ENCODE assay signal across 8 cellular contexts in genomic region chr9:5438301-5439162, GRCh38. TPM values are rescaled to one million over a fixed set of nuclear protein-coding genes. Genes with fewer than 3 reads are reported as not detected.
DNase-seq lines count a peak whose midpoint lies in the region; ATAC-seq and TF ChIP-seq lines count a peak whose summit lies in the region.

No MANE protein-coding gene starts in this region.

- TF ChIP-seq POLR2A in GM18505 (IDR thresholded peaks at IDR 0.05; ENCODE audit: borderline replicate concordance, extremely low read depth, insufficient read depth, insufficient read length): peak; percentile 37

- H3K4me2 ChIP-seq in PC-3 (ENCODE audit: low read length): peak overlapping the region; percentile 93

- POLR2A ChIA-PET in PC-3 (lab: Charles Lee; ENCODE audit: unreplicated experiment): no interaction called here

- H3K79me2 ChIP-seq in PC-3 (ENCODE audit: low read length): no peaks in the 10 kb centered on the region

- peaks cover 13% of the 10 kb centered on the region for H3K36me3 Mint-ChIP-seq in stimulated activated memory B cell treated with anti-CD40 and anti-IgM and Interleukin-4, amounts not matched to agents 10 μg/mL and 1 μg/mL and 100 μg/mL, for 72 hours

- peak overlapping the region; percentile 84; the same call in 1 of the 2 replicates for H3K4me3 ChIP-seq in PC-3 (ENCODE audit: low read length)

- peak overlapping the region; percentile 88 for H3K4me3 Mint-ChIP-seq in stimulated activated memory B cell treated with anti-CD40 and anti-IgM and Interleukin-4, amounts not matched to agents 10 μg/mL and 1 μg/mL and 100 μg/mL, for 72 hours

- no peaks in the 10 kb centered on the region for H3K27me3 ChIP-seq in PC-3 (ENCODE audit: low read length)

- intact Hi-C loops in PC-3 (cut with micrococcal nuclease) (no loop called here), left colon (cut with DNase I, micrococcal nuclease) (no loop called here)

- H3K36me3 ChIP-seq in PC-3 (ENCODE audit: low read depth, low read length): 0 out of 2 replicates have a peak, but pooled peaks cover 5% of the 10 kb centered on the region

- H2AFZ ChIP-seq in PC-3 (ENCODE audit: low read length): peak overlapping the region; percentile 87

- H4K20me1 ChIP-seq in PC-3 (ENCODE audit: low read length): no peaks in the 10 kb centered on the region

- no peaks in the 10 kb centered on the region for H3K9me3 Mint-ChIP-seq in stimulated activated memory B cell treated with anti-CD40 and anti-IgM and Interleukin-4, amounts not matched to agents 10 μg/mL and 1 μg/mL and 100 μg/mL, for 72 hours

- peak overlapping the region; percentile 87 for H3K27ac Mint-ChIP-seq in stimulated activated memory B cell treated with anti-CD40 and anti-IgM and Interleukin-4, amounts not matched to agents 10 μg/mL and 1 μg/mL and 100 μg/mL, for 72 hours

- H3K4me1 ChIP-seq in PC-3 (ENCODE audit: insufficient read depth, low read length): peaks cover 31% of the 10 kb centered on the region

- peak overlapping the region; percentile 98 for H3K27ac ChIP-seq in PC-3 (ENCODE audit: low read length)

- no peak for DNase-seq in PC-3
- peak; percentile 74 for DNase-seq in astrocyte of the hippocampus (ENCODE audit: low read depth, low spot score)
- peak; percentile 39 for DNase-seq in left colon
- no peak for DNase-seq in NCI-H526 (lab: John Stamatoyannopoulos, UW)
- DNase-seq in KG1 (lab: John Stamatoyannopoulos, UW): no peak

- CTCF ChIA-PET in PC-3 (lab: Charles Lee): interaction anchor here (0.9 kb wide), 1 partner anchor 252 kb away, joined by 4 read pairs; no protein-coding TSS in a partner anchor

- H3K9ac ChIP-seq in PC-3 (ENCODE audit: low read length): peak overlapping the region; percentile 92

- BruUV-seq in PC-3 (replicated peaks; lab: Mats Ljungman, UMichigan): no TSS peak

- no peaks in the 10 kb centered on the region for H3K9me3 ChIP-seq in PC-3 (ENCODE audit: low read length)

- H3K4me1 Mint-ChIP-seq in stimulated activated memory B cell treated with anti-CD40 and anti-IgM and Interleukin-4, amounts not matched to agents 10 μg/mL and 1 μg/mL and 100 μg/mL, for 72 hours: peaks cover 47% of the 10 kb centered on the region

- H3K9me2 ChIP-seq in PC-3 (replicated peaks; ENCODE audit: low read length): no peaks in the 10 kb centered on the region

- peak; percentile 66 for ATAC-seq in GM18505 (IDR thresholded peaks at IDR 0.05; ENCODE audit: unreplicated experiment)
- ATAC-seq in HG02571 (IDR thresholded peaks at IDR 0.05; ENCODE audit: unreplicated experiment): peak; percentile 47
- no peak for ATAC-seq in PC-3
- ATAC-seq in left colon: peak; percentile 14
- peak; percentile 86 for ATAC-seq in stimulated activated memory B cell treated with anti-CD40 and anti-IgM and Interleukin-4, amounts not matched to agents 10 μg/mL and 1 μg/mL and 100 μg/mL, for 72 hours

- peaks cover 3% of the 10 kb centered on the region for H3F3A ChIP-seq in PC-3 (ENCODE audit: low read length, unreplicated experiment)

- TF ChIP-seq CTCF in PC-3 (conservative IDR thresholded peaks at IDR 0.05; ENCODE audit: low read depth, low read length): no peak

- no peaks in the 10 kb centered on the region for H3K27me3 Mint-ChIP-seq in stimulated activated memory B cell treated with anti-CD40 and anti-IgM and Interleukin-4, amounts not matched to agents 10 μg/mL and 1 μg/mL and 100 μg/mL, for 72 hours

RNA-seq across cellular contexts. Expression of gene PLGRKT, which starts 0.8 kb away (rescaled TPM):
- total RNA-seq in PC-3 (2014; rRNA removed) (6.4 and 11.4 TPM in 2 replicates), left colon (10 to 100 TPM; 50.9 to 86.3 TPM)

RNA-seq across cellular contexts. Expression of gene CD274, which starts 11.8 kb away (rescaled TPM):
- 3.8 and 5.1 TPM in 2 replicates for total RNA-seq in PC-3 (2014; rRNA removed)
- 1 to 10 TPM; 1.7 to 3.2 TPM for total RNA-seq in left colon

Comparison
In these comparisons a context has a peak if more than half of its experiments do, and no peak if none do; other contexts are left out.
1. DNase-seq: peak in astrocyte of the hippocampus (single experiment) and left colon (2 of 2); none in PC-3 (single experiment), NCI-H526 (0 of 2) and KG1 (single experiment).